ENCODE assay signal across 22 cellular contexts in the genomic region with DNA sequence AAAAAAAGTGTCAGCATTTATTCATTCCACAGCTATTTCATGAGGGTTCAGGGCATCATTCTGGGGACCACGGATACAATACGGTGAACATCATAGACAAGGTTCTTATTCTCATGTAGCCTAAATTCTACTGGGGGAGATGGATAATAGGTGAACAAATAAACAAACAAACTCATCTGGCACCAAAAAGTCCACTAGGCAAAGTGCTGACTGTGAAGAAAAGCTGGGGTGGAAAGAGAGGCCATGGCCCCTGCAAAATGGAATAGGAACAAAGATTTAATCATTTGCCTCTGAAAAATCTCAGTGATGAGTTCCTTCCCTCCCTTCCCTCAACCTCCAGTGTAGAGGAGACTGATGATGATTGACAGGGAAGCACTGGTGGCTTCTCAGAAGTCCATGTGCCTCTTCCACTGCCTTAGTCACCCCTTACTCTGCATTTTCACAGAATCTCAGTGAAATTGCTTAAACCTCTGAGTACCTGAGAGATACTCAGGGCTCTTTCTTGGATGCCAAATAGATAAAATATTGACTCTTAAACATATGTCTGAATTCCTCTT.
"Had no signal": no experiment of that assay in that cellular context is flagged by ENCODE, and none has a peak within 500 bp of the region (broad histone marks: within the 10 kb centered on the region; RNA-seq: fewer than 3 reads in every experiment).

No MANE protein-coding gene starts in this region.

- H3K9me3 ChIP-seq: esophagus muscularis mucosa, gastroesophageal sphincter, left ventricle myocardium inferior, lower lobe of right lung, psoas muscle, testis, transverse colon had no signal

- H3K4me2 ChIP-seq: neural progenitor cell had no signal

- H3K4me1 Mint-ChIP-seq: neural progenitor cell had no signal

- H3K27me3 Mint-ChIP-seq: stimulated activated naive CD8-positive, alpha-beta T cell treated with anti-CD3 and anti-CD28 coated beads, Interleukin-15, amount 100 ng/mL, for 72 hours had no signal

- H3K4me3 ChIP-seq: esophagus muscularis mucosa, gastroesophageal sphincter, left ventricle myocardium inferior, lower lobe of right lung, neural progenitor cell, testis, transverse colon had no signal

- H2AFZ ChIP-seq: neural progenitor cell had no signal

- H3K36me3 ChIP-seq: esophagus muscularis mucosa, gastroesophageal sphincter, left ventricle myocardium inferior, lower lobe of right lung, neural progenitor cell, transverse colon had no signal

- H3K27ac Mint-ChIP-seq: effector memory CD8-positive, alpha-beta T cell; memory B cell; natural killer cell treated with Interleukin-12 subunit alpha and Interleukin-12 subunit beta and Interleukin-15 and Interleukin-18, amount 100 ng/mL, for 72 hours; neural progenitor cell; stimulated activated naive B cell treated with anti-CD40 and anti-IgM and Interleukin-4, amounts not matched to agents 10 μg/mL and 1 μg/mL and 100 μg/mL, for 72 hours; stimulated activated naive CD8-positive, alpha-beta T cell treated with anti-CD3 and anti-CD28 coated beads, Interleukin-15, amount 100 ng/mL, for 72 hours had no signal

- H3K9me3 Mint-ChIP-seq: effector memory CD8-positive, alpha-beta T cell; natural killer cell treated with Interleukin-12 subunit alpha and Interleukin-12 subunit beta and Interleukin-15 and Interleukin-18, amount 100 ng/mL, for 72 hours had no signal

- ATAC-seq: effector memory CD8-positive, alpha-beta T cell; gastroesophageal sphincter; left cardiac atrium; lower lobe of right lung; psoas muscle; sciatic nerve had no signal

- H3K27me3 ChIP-seq: esophagus muscularis mucosa, gastroesophageal sphincter, neural progenitor cell, testis, transverse colon had no signal

- H3K4me3 Mint-ChIP-seq: effector memory CD8-positive, alpha-beta T cell; memory B cell; natural killer cell treated with Interleukin-12 subunit alpha and Interleukin-12 subunit beta and Interleukin-15 and Interleukin-18, amount 100 ng/mL, for 72 hours; neural progenitor cell; stimulated activated naive B cell treated with anti-CD40 and anti-IgM and Interleukin-4, amounts not matched to agents 10 μg/mL and 1 μg/mL and 100 μg/mL, for 72 hours; stimulated activated naive CD8-positive, alpha-beta T cell treated with anti-CD3 and anti-CD28 coated beads, Interleukin-15, amount 100 ng/mL, for 72 hours had no signal

- H3K4me1 ChIP-seq: neural progenitor cell had no signal

- H3K27ac ChIP-seq: epithelial cell of prostate, esophagus muscularis mucosa, gastroesophageal sphincter, left ventricle myocardium inferior, lower lobe of right lung, neural progenitor cell, psoas muscle, testis had no signal

- DNase-seq: effector memory CD8-positive, alpha-beta T cell; kidney; left cardiac atrium; left ventricle myocardium inferior; lower lobe of right lung; midbrain; occipital lobe; psoas muscle; retina; stimulated activated CD4-positive, alpha-beta T cell treated with anti-CD3 and anti-CD28 coated beads, Interleukin-2, amount 100 ng/mL, for 24 hours; stimulated activated CD4-positive, alpha-beta T cell treated with anti-CD3 and anti-CD28 coated beads, Interleukin-4, amount 100 ng/mL, for 4 hours; stimulated activated naive B cell treated with anti-CD40 and anti-IgM and Interleukin-4, amounts not matched to agents 10 μg/mL and 1 μg/mL and 100 μg/mL, for 72 hours; stimulated activated naive CD8-positive, alpha-beta T cell treated with anti-CD3 and anti-CD28 coated beads, Interleukin-15, amount 100 ng/mL, for 72 hours; testis; transverse colon had no signal
